In the genomic region with DNA sequence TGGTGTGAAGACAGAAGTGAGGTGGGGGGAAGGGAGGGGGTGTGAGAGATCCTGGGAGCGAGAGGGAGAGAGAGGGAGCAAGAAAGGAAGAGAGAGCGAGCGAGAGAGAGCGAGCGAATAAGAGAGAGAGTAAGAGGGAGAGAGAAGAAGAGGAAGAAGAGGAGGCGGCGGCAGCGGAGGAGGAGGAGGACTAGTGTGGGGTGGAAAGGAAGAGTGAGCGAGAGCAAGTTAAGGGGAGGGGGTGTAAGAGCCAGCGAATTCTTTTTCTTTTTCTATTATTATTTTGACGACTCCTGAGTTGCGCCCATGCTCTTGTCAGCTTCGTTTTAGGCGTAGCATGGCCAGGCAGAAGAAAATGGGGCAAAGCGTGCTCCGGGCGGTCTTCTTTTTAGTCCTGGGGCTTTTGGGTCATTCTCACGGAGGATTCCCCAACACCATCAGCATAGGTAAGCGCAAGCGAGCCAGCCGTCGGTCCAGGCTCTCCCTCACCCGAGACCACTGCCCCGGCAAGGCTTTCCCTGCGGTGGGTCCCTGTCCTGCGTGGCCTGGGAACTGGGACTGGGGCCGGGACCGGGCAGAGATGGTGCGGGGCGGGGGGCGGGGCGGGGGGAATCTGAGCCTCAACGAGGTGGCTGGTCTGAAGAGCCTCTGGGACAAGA, we compare ENCODE assay signal across 9 cellular contexts. TPM values are rescaled to one million over a fixed set of nuclear protein-coding genes. Genes with fewer than 3 reads are reported as not detected.
DNase-seq lines count a peak whose midpoint lies in the region; ATAC-seq and TF ChIP-seq lines count a peak whose summit lies in the region.
"Had no signal": no experiment of that assay in that cellular context is flagged by ENCODE, and none has a peak within 500 bp of the region (broad histone marks: within the 10 kb centered on the region; RNA-seq: fewer than 3 reads in every experiment).

A gene (plus strand): TSS at position 80 of the 659 bp plus-strand sequence. CDS start 258 bp downstream, at position 338.

- H3K4me3 Mint-ChIP-seq in CD4-positive, alpha-beta memory T cell: peak within 1 kb of the TSS in 6 of 8 donors; percentile 37 to 78 (median 70)

- POLR2A ChIA-PET in CD4-positive, alpha-beta memory T cell (lab: Charles Lee; ENCODE audit: partially characterized antibody): no interaction called here

- CTCF ChIA-PET in CD4-positive, alpha-beta memory T cell (lab: Charles Lee; ENCODE audit: partially characterized antibody): no interaction called here

- peak; percentile 24 for ATAC-seq in omental fat pad (ENCODE audit: low FRiP score)

- H3K9me3 Mint-ChIP-seq in CD4-positive, alpha-beta memory T cell: peaks cover 0 to 4% (median 0%) of the 10 kb centered on the region in 8 donors

- H3K27ac Mint-ChIP-seq in CD4-positive, alpha-beta memory T cell: no peak within 1 kb of the TSS

- H3K4me1 Mint-ChIP-seq in CD4-positive, alpha-beta memory T cell: peaks cover 0 to 7% (median 2%) of the 10 kb centered on the region in 4 donors

- no peak within 1 kb of the TSS for H3K4me3 ChIP-seq in CD4-positive, alpha-beta memory T cell (ENCODE audit: low read length in 2 of 2)
- H3K4me3 ChIP-seq in fibroblast of pulmonary artery (replicated peaks; ENCODE audit: low read depth, low read length): peak within 1 kb of the TSS; percentile 40

- H3K36me3 Mint-ChIP-seq in CD4-positive, alpha-beta memory T cell: no peaks in the 10 kb centered on the region

- H3K27me3 ChIP-seq in CD4-positive, alpha-beta memory T cell (ENCODE audit: insufficient read depth, low read length): no peaks in the 10 kb centered on the region

- H3K9me3 ChIP-seq in CD4-positive, alpha-beta memory T cell (ENCODE audit: control insufficient read depth in 1 of 2, low read length in 2 of 2): no peaks in the 10 kb centered on the region

- no peak within 1 kb of the TSS for H3K27ac ChIP-seq in CD4-positive, alpha-beta memory T cell (ENCODE audit: low read depth, low read length)

- DNase-seq in CD4-positive, alpha-beta memory T cell: no peak
- DNase-seq in SK-N-DZ (ENCODE audit: low spot score) (peak; percentile 2), fibroblast of pulmonary artery (ENCODE audit: low read depth) (no peak), omental fat pad (ENCODE audit: low spot score) (no peak), HK-2 (ENCODE audit: unreplicated experiment) (no peak), SIG-M5 treated with dmso at 0.1 percent for 504 hours (lab: John Stamatoyannopoulos, UW; ENCODE audit: unreplicated experiment) (no peak), D341Med (ENCODE audit: low spot score) (no peak), islet precursor cell (no peak)

- no peaks in the 10 kb centered on the region for H3K4me1 ChIP-seq in CD4-positive, alpha-beta memory T cell (ENCODE audit: insufficient read depth, low read length)

- intact Hi-C loops in CD4-positive, alpha-beta memory T cell (cut with micrococcal nuclease): no loop called here

- no peak for TF ChIP-seq CTCF in fibroblast of pulmonary artery (IDR thresholded peaks at IDR 0.05; ENCODE audit: low read length, missing control alignments)
- TF ChIP-seq CTCF in omental fat pad (IDR thresholded peaks at IDR 0.05): no peak

- H3K36me3 ChIP-seq in CD4-positive, alpha-beta memory T cell (ENCODE audit: insufficient read depth, low read length): no peaks in the 10 kb centered on the region

- peaks cover 3 to 19% of the 10 kb centered on the region in 2 donors for H3K27me3 Mint-ChIP-seq in CD4-positive, alpha-beta memory T cell

RNA-seq across cellular contexts. Expression of the gene that starts here (rescaled TPM):
- not detected for total RNA-seq in CD4-positive, alpha-beta memory T cell
- not detected for polyA plus RNA-seq in CD4-positive, alpha-beta memory T cell
- 0.77 and 1.3 TPM in 2 replicates for polyA plus RNA-seq in SK-N-DZ (2014; cell fraction: cytosol; rRNA removed)
- 0.06 and 0.27 TPM in 2 replicates for polyA plus RNA-seq in SK-N-DZ (2014; cell fraction: nucleus; rRNA removed)
- 1 to 10 TPM in 1 of 4 donors, under 1 TPM in 3; 0.19 to 1.1 (median 0.55) TPM for total RNA-seq in omental fat pad
- total RNA-seq: LHCN-M2 had no signal
